Comparison of ENCODE assay signal across 8 cellular contexts in genomic region chr22:43343262-43343988, GRCh38. TPM values are rescaled to one million over a fixed set of nuclear protein-coding genes. Genes with fewer than 3 reads are reported as not detected.
DNase-seq lines count a peak whose midpoint lies in the region; ATAC-seq and TF ChIP-seq lines count a peak whose summit lies in the region.

TSS of gene SCUBE1 (minus strand) at chr22:43343372. CDS start at chr22:43343261, 111 bp downstream.

- H3K4me3 Mint-ChIP-seq in CD8-positive, alpha-beta T cell, result peak within 1 kb of the TSS; percentile 58
- peak within 1 kb of the TSS; percentile 28 for H3K4me3 Mint-ChIP-seq in dendritic cell treated with granulocyte-macrophage colony-stimulating factor and Interleukin-4, amounts not matched to agents 40 ng/mL and 50 ng/mL, for 4 days
- H3K4me3 Mint-ChIP-seq in memory B cell, result no peak within 1 kb of the TSS
- peak within 1 kb of the TSS; percentile 43 for H3K4me3 Mint-ChIP-seq in stimulated activated effector memory CD8-positive, alpha-beta T cell treated with anti-CD3 and anti-CD28 coated beads, Interleukin-12 subunit alpha, Interleukin-12 subunit beta, amount 100 ng/mL, for 72 hours

- no peaks in the 10 kb centered on the region for H3K9me3 ChIP-seq in CD8-positive, alpha-beta T cell (ENCODE audit: low read length)

- CTCF ChIA-PET in CD8-positive, alpha-beta T cell (lab: Charles Lee), result interaction anchor here (4.5 kb wide), 2 partner anchors 71 to 113 kb away, joined by 86 to 151 read pairs; no protein-coding TSS in a partner anchor

- POLR2A ChIA-PET in CD8-positive, alpha-beta T cell (lab: Charles Lee), result no interaction called here

- no peaks in the 10 kb centered on the region for H3K4me1 ChIP-seq in CD8-positive, alpha-beta T cell (ENCODE audit: insufficient read depth, low read length)

- DNase-seq in CD8-positive, alpha-beta T cell, result peak in 6 of 7 experiments; percentile 4 to 56 (median 28)
- DNase-seq in MV-4-11 (lab: John Stamatoyannopoulos, UW) (peak; percentile 57), memory B cell (ENCODE audit: low spot score in 2 of 2) (peak in 1 of 2 donors; percentile 24)
- DNase-seq in activated CD4-positive, alpha-beta T cell treated with anti-CD3 and anti-CD28 coated beads for 1 hour, result peak; percentile 15
- DNase-seq in stimulated activated effector memory CD8-positive, alpha-beta T cell treated with anti-CD3 and anti-CD28 coated beads, Interleukin-12 subunit alpha, Interleukin-12 subunit beta, amount 100 ng/mL, for 72 hours (ENCODE audit: low spot score in 2 of 2), result peak; percentile 27 to 63

- intact Hi-C loops in CD8-positive, alpha-beta T cell (cut with DNase I, micrococcal nuclease), result no loop called here
- intact Hi-C loops in dendritic cell treated with granulocyte-macrophage colony-stimulating factor and Interleukin-4, amounts not matched to agents 40 ng/mL and 50 ng/mL, for 4 days (cut with micrococcal nuclease), result no loop called here

- peaks cover 10% of the 10 kb centered on the region for H3K4me1 Mint-ChIP-seq in CD8-positive, alpha-beta T cell (ENCODE audit: low read depth)
- H3K4me1 Mint-ChIP-seq in dendritic cell treated with granulocyte-macrophage colony-stimulating factor and Interleukin-4, amounts not matched to agents 40 ng/mL and 50 ng/mL, for 4 days (ENCODE audit: low read depth), result peaks cover 49% of the 10 kb centered on the region
- H3K4me1 Mint-ChIP-seq in memory B cell, result peaks cover 12% of the 10 kb centered on the region
- peaks cover 40% of the 10 kb centered on the region for H3K4me1 Mint-ChIP-seq in stimulated activated effector memory CD8-positive, alpha-beta T cell treated with anti-CD3 and anti-CD28 coated beads, Interleukin-12 subunit alpha, Interleukin-12 subunit beta, amount 100 ng/mL, for 72 hours

- no peak within 1 kb of the TSS for H3K4me3 ChIP-seq in CD8-positive, alpha-beta T cell (ENCODE audit: low read depth, low read length)

- no peaks in the 10 kb centered on the region for H3K9me3 Mint-ChIP-seq in CD8-positive, alpha-beta T cell
- H3K9me3 Mint-ChIP-seq in dendritic cell treated with granulocyte-macrophage colony-stimulating factor and Interleukin-4, amounts not matched to agents 40 ng/mL and 50 ng/mL, for 4 days, result no peaks in the 10 kb centered on the region
- no peaks in the 10 kb centered on the region for H3K9me3 Mint-ChIP-seq in memory B cell
- no peaks in the 10 kb centered on the region for H3K9me3 Mint-ChIP-seq in stimulated activated effector memory CD8-positive, alpha-beta T cell treated with anti-CD3 and anti-CD28 coated beads, Interleukin-12 subunit alpha, Interleukin-12 subunit beta, amount 100 ng/mL, for 72 hours

- H3K36me3 Mint-ChIP-seq in CD8-positive, alpha-beta T cell, result no peaks in the 10 kb centered on the region
- no peaks in the 10 kb centered on the region for H3K36me3 Mint-ChIP-seq in dendritic cell treated with granulocyte-macrophage colony-stimulating factor and Interleukin-4, amounts not matched to agents 40 ng/mL and 50 ng/mL, for 4 days (ENCODE audit: low read depth)
- H3K36me3 Mint-ChIP-seq in memory B cell, result peaks cover 2% of the 10 kb centered on the region
- no peaks in the 10 kb centered on the region for H3K36me3 Mint-ChIP-seq in stimulated activated effector memory CD8-positive, alpha-beta T cell treated with anti-CD3 and anti-CD28 coated beads, Interleukin-12 subunit alpha, Interleukin-12 subunit beta, amount 100 ng/mL, for 72 hours

- no peak within 1 kb of the TSS for H3K27ac Mint-ChIP-seq in CD8-positive, alpha-beta T cell
- no peak within 1 kb of the TSS for H3K27ac Mint-ChIP-seq in dendritic cell treated with granulocyte-macrophage colony-stimulating factor and Interleukin-4, amounts not matched to agents 40 ng/mL and 50 ng/mL, for 4 days
- H3K27ac Mint-ChIP-seq in memory B cell, result no peak within 1 kb of the TSS
- no peak within 1 kb of the TSS for H3K27ac Mint-ChIP-seq in stimulated activated effector memory CD8-positive, alpha-beta T cell treated with anti-CD3 and anti-CD28 coated beads, Interleukin-12 subunit alpha, Interleukin-12 subunit beta, amount 100 ng/mL, for 72 hours

- peaks cover 8% of the 10 kb centered on the region for H3K27me3 ChIP-seq in CD8-positive, alpha-beta T cell (ENCODE audit: insufficient read depth, low read length)

- H3K27ac ChIP-seq in CD8-positive, alpha-beta T cell (ENCODE audit: low read depth, low read length), result no peak within 1 kb of the TSS

- ATAC-seq in CD8-positive, alpha-beta T cell, result peak; percentile 71
- ATAC-seq in memory B cell (ENCODE audit: low read depth), result peak; percentile 64
- peak; percentile 63 for ATAC-seq in stimulated activated effector memory CD8-positive, alpha-beta T cell treated with anti-CD3 and anti-CD28 coated beads, Interleukin-12 subunit alpha, Interleukin-12 subunit beta, amount 100 ng/mL, for 72 hours
- ATAC-seq in HG03095 (IDR thresholded peaks at IDR 0.05; ENCODE audit: unreplicated experiment), result no peak
- ATAC-seq in GM21526 (IDR thresholded peaks at IDR 0.05; ENCODE audit: low FRiP score, unreplicated experiment), result no peak

- H3K27me3 Mint-ChIP-seq in CD8-positive, alpha-beta T cell (ENCODE audit: low read depth), result peaks cover 59% of the 10 kb centered on the region
- peaks cover 49% of the 10 kb centered on the region for H3K27me3 Mint-ChIP-seq in dendritic cell treated with granulocyte-macrophage colony-stimulating factor and Interleukin-4, amounts not matched to agents 40 ng/mL and 50 ng/mL, for 4 days
- H3K27me3 Mint-ChIP-seq in memory B cell, result peaks cover 36% of the 10 kb centered on the region

- H3K36me3 ChIP-seq in CD8-positive, alpha-beta T cell (ENCODE audit: insufficient read depth, low read length), result no peaks in the 10 kb centered on the region

- no peak for TF ChIP-seq CTCF in CD8-positive, alpha-beta T cell (IDR thresholded peaks at IDR 0.05)

RNA-seq across cellular contexts. Expression of gene SCUBE1, which starts in this region (rescaled TPM):
- total RNA-seq in CD8-positive, alpha-beta T cell, result not detected

Comparison
In these comparisons a context has a peak if more than half of its experiments do, and no peak if none do; other contexts are left out.
1. Peak in DNase-seq and ATAC-seq in CD8-positive, alpha-beta T cell; RNA of the gene not detected or under 1 TPM.
2. ATAC-seq: peak in memory B cell (single experiment) and stimulated activated effector memory CD8-positive, alpha-beta T cell treated with anti-CD3 and anti-CD28 coated beads, Interleukin-12 subunit alpha, Interleukin-12 subunit beta, amount 100 ng/mL, for 72 hours (single experiment); none in HG03095 (single experiment) and GM21526 (single experiment).